Comparison of ENCODE assay signal across 9 cellular contexts in the genomic region with DNA sequence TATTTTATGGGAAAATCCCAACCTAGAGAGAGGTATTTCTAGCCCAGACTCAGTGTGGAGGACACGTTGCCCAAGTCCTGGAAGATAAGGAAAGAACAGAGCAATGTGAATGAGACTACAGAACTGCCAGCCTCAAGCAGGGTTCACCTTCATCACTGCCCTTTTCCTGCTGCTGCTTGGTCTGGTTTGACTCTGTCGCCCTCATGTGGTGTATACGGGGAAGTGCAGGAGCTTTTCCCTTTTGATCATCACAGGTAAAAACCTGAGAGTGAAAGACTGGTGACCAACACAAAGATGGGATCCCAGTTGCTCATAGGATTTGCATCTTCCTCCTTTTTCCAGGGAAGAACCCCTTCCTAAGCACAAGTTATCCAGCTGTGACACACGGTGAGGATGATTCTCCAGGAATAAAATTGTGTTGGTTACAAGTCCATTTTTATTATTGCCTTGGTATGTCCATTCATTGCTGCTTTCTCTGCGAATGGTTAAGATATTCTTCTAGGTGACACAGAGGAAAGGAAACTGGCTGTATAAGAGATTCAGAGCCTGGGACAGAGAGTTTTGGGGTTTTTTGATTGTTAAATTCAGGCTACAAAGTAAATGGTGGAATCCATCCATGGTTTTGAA.
DNase-seq lines count a peak whose midpoint lies in the region; ATAC-seq, FAIRE-seq and TF ChIP-seq lines count a peak whose summit lies in the region.
"Had no signal": no experiment of that assay in that cellular context is flagged by ENCODE, and none has a peak within 500 bp of the region (broad histone marks: within the 10 kb centered on the region; RNA-seq: fewer than 3 reads in every experiment).

No MANE protein-coding gene starts in this region.

- H3K4me3 ChIP-seq in GM12878 (no peak overlapping the region), iPS DF 6.9 (ENCODE audit: low read length) (no peak overlapping the region), spleen (no peak overlapping the region)

- TF ChIP-seq RAD21 in GM12878 (IDR thresholded peaks at IDR 0.05; ENCODE audit: insufficient read depth, low read depth, low read length) = peak; percentile 99

- no peak overlapping the region for H3K4me2 ChIP-seq in GM12878 (ENCODE audit: control insufficient read depth, insufficient read depth)

- POLR2A ChIA-PET in GM12878 (lab: Charles Lee) = no interaction called here

- DNase-seq in NCI-H1417 (lab: John Stamatoyannopoulos, UW) (peak; percentile 42 to 78 (median 50)), NCI-H1417 treated with DMSO at 0.1 percent for 48 hours (lab: John Stamatoyannopoulos, UW) (no peak), NCI-H1694 treated with DMSO at 0.1 percent for 48 hours (lab: John Stamatoyannopoulos, UW) (peak; percentile 73), T-helper 2 cell (peak in 4 of 5 experiments; percentile 25 to 77 (median 42)), GM12878 (ENCODE audit: low read depth, low spot score) (no peak), iPS DF 6.9 (ENCODE audit: low read depth, low spot score) (peak; percentile 27), spleen (no peak)

- TF ChIP-seq CTCF in GM12878 (IDR thresholded peaks at IDR 0.05 in 2 of 3, conservative IDR thresholded peaks at IDR 0.05 in 1 of 3; ENCODE audit: control insufficient read depth in 2 of 3, extremely low read depth in 1 of 3, insufficient read depth in 1 of 3, low read depth in 3 of 3, low read length in 3 of 3) (peak; percentile 97 to 99 (median 98)), spleen (IDR thresholded peaks at IDR 0.05 in 8 of 11, conservative IDR thresholded peaks at IDR 0.05 in 3 of 11) (peak; percentile 88 to 96 (median 95))

- FAIRE-seq in GM12878 (lab: Jason Lieb, UNC) = peak; percentile 78
- FAIRE-seq: A204.1 had no signal

- peak overlapping the region; percentile 36; the same call in 1 of the 2 replicates for H2AFZ ChIP-seq in GM12878 (ENCODE audit: control insufficient read depth, low read depth, low read length)

- CTCF ChIA-PET in GM12878 (lab: Yijun Ruan, JAX) = interaction anchor here (0.6 to 7.7 kb wide), 30 partner anchors 10 to 288 kb away, joined by 3 to 93 read pairs (median 6); no protein-coding TSS in a partner anchor

- no peaks in the 10 kb centered on the region for H3K27me3 ChIP-seq in GM12878 (replicated peaks in 1 of 2; ENCODE audit: control insufficient read depth in 2 of 2, insufficient read depth in 2 of 2, low read length in 1 of 2)
- H3K27me3 ChIP-seq in iPS DF 6.9 (ENCODE audit: control insufficient read depth, insufficient read depth, low read length) = no peaks in the 10 kb centered on the region; the same call in 1 of the 2 replicates
- H3K27me3 ChIP-seq in spleen (replicated peaks in 1 of 7) = peaks cover 0 to 8% (median 0%) of the 10 kb centered on the region in 7 donors

- H3K4me1 ChIP-seq in GM12878 (ENCODE audit: control insufficient read depth, insufficient read depth, low read length) (peaks cover 28% of the 10 kb centered on the region), iPS DF 6.9 (ENCODE audit: control insufficient read depth, insufficient read depth, low read length) (no peaks in the 10 kb centered on the region), spleen (peaks cover 3 to 63% (median 40%) of the 10 kb centered on the region in 6 donors)

- H4K20me1 ChIP-seq in GM12878 (ENCODE audit: control insufficient read depth, insufficient read depth) = no peaks in the 10 kb centered on the region

- RAD21 ChIA-PET in GM12878 (lab: Charles Lee; ENCODE audit: unreplicated experiment) = interaction anchor here (0.6 to 6.6 kb wide), 12 partner anchors 13 to 259 kb away, joined by 3 to 79 read pairs (median 5); no protein-coding TSS in a partner anchor

- TF ChIP-seq EP300 in GM12878 (IDR thresholded peaks at IDR 0.05; ENCODE audit: borderline replicate concordance in 1 of 2, control insufficient read depth in 1 of 2, low read depth in 2 of 2, low read length in 2 of 2) = no peak

- H3K36me3 ChIP-seq in GM12878 (ENCODE audit: control insufficient read depth in 2 of 2, insufficient read depth in 2 of 2, low read length in 1 of 2) (no peaks in the 10 kb centered on the region), iPS DF 6.9 (ENCODE audit: control insufficient read depth, insufficient read depth, low read length) (no peaks in the 10 kb centered on the region), spleen (no peaks in the 10 kb centered on the region)

- H3K9me3 ChIP-seq in GM12878 (replicated peaks; ENCODE audit: control insufficient read depth, insufficient read depth, low read length) (peaks cover 4% of the 10 kb centered on the region; the same call in 1 of the 3 replicates), iPS DF 6.9 (ENCODE audit: control insufficient read depth, insufficient read depth, low read length) (no peaks in the 10 kb centered on the region), spleen (peaks cover 0 to 5% (median 3%) of the 10 kb centered on the region in 8 donors)

- TF ChIP-seq POLR2A in GM12878 (IDR thresholded peaks at IDR 0.05; ENCODE audit: low read depth, low read length) = no peak
- no peak for TF ChIP-seq POLR2A in spleen (IDR thresholded peaks at IDR 0.05)

- 0% methylated on average over 5 of the region's 5 CpGs for WGBS in GM12878 (ENCODE audit: insufficient coverage, insufficient replicate concordance, low lambda C conversion rate, missing lambda C conversion rate)
- no CpG with 5 or more reads among the region's 5 CpGs for WGBS in iPS DF 6.9 (ENCODE audit: insufficient coverage, insufficient read length)
- 5 to 17% (median 11%) methylated on average over 5 of the region's 5 CpGs for WGBS in spleen, 5 donors

- H3K27ac ChIP-seq in GM12878 (ENCODE audit: control insufficient read depth, insufficient read depth) = no peak overlapping the region
- no peak overlapping the region for H3K27ac ChIP-seq in iPS DF 6.9 (ENCODE audit: low read length)
- H3K27ac ChIP-seq in spleen = peak overlapping the region in 2 of 8 donors; percentile 4 to 53

- peak; percentile 66 for ATAC-seq in GM12878
- ATAC-seq in HG03457 (IDR thresholded peaks at IDR 0.05; ENCODE audit: unreplicated experiment) = no peak

- in situ Hi-C loops in GM12878 (cut with MboI) = loop anchor here (5.0 kb wide), 2 partner anchors 166 to 209 kb away; no protein-coding TSS in a partner anchor

- H3K9ac ChIP-seq in GM12878 (ENCODE audit: control insufficient read depth, insufficient read depth, low read length) = no peak overlapping the region

- H3K79me2 ChIP-seq in GM12878 (ENCODE audit: control insufficient read depth, insufficient read depth, low read length) = no peaks in the 10 kb centered on the region

- SMC1A ChIA-PET in GM12878 (lab: Charles Lee; ENCODE audit: uncharacterized antibody, unreplicated experiment) = interaction anchor here (0.6 to 7.8 kb wide), 23 partner anchors 11 to 440 kb away, joined by 3 to 89 read pairs (median 5); a partner anchor contains a TSS

- intact Hi-C loops in GM12878 (cut with micrococcal nuclease; ENCODE audit: unreplicated experiment) (loop anchor here (1.0 to 10.0 kb wide), 7 partner anchors 47 to 551 kb away; no protein-coding TSS in a partner anchor), spleen (cut with DNase I; ENCODE audit: low total_unique reads) (loop anchor here (10.0 kb wide), 1 partner anchor 211 kb away; no protein-coding TSS in a partner anchor)

- no TSS peak for BruUV-seq in GM12878 (replicated peaks; lab: Mats Ljungman, UMichigan)

TF ChIP-seq in GM12878, 131 proteins besides CTCF, POLR2A, EP300 and RAD21 (continues in another document):
- TF ChIP-seq SMC3 (IDR thresholded peaks at IDR 0.05; ENCODE audit: borderline replicate concordance, low read length) (peak; percentile 98), FOXM1 (IDR thresholded peaks at IDR 0.05; ENCODE audit: low read depth, low read length) (0 out of 2 replicates have a peak, but pooled peaks have one; percentile 25), IRF4 (IDR thresholded peaks at IDR 0.05; ENCODE audit: low read depth, low read length) (0 out of 2 replicates have a peak, but pooled peaks have one; percentile 33), SPI1 (IDR thresholded peaks at IDR 0.05; ENCODE audit: borderline replicate concordance, insufficient read depth, low read depth, low read length) (peak; percentile 26; the same call in 1 of the 2 replicates)
- TF ChIP-seq, protein P1, sequence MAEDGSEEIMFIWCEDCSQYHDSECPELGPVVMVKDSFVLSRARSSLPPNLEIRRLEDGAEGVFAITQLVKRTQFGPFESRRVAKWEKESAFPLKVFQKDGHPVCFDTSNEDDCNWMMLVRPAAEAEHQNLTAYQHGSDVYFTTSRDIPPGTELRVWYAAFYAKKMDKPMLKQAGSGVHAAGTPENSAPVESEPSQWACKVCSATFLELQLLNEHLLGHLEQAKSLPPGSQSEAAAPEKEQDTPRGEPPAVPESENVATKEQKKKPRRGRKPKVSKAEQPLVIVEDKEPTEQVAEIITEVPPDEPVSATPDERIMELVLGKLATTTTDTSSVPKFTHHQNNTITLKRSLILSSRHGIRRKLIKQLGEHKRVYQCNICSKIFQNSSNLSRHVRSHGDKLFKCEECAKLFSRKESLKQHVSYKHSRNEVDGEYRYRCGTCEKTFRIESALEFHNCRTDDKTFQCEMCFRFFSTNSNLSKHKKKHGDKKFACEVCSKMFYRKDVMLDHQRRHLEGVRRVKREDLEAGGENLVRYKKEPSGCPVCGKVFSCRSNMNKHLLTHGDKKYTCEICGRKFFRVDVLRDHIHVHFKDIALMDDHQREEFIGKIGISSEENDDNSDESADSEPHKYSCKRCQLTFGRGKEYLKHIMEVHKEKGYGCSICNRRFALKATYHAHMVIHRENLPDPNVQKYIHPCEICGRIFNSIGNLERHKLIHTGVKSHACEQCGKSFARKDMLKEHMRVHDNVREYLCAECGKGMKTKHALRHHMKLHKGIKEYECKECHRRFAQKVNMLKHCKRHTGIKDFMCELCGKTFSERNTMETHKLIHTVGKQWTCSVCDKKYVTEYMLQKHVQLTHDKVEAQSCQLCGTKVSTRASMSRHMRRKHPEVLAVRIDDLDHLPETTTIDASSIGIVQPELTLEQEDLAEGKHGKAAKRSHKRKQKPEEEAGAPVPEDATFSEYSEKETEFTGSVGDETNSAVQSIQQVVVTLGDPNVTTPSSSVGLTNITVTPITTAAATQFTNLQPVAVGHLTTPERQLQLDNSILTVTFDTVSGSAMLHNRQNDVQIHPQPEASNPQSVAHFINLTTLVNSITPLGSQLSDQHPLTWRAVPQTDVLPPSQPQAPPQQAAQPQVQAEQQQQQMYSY (CRISPR knock-in tag; IDR thresholded peaks at IDR 0.05) = no peak
- TF ChIP-seq, protein P2, sequence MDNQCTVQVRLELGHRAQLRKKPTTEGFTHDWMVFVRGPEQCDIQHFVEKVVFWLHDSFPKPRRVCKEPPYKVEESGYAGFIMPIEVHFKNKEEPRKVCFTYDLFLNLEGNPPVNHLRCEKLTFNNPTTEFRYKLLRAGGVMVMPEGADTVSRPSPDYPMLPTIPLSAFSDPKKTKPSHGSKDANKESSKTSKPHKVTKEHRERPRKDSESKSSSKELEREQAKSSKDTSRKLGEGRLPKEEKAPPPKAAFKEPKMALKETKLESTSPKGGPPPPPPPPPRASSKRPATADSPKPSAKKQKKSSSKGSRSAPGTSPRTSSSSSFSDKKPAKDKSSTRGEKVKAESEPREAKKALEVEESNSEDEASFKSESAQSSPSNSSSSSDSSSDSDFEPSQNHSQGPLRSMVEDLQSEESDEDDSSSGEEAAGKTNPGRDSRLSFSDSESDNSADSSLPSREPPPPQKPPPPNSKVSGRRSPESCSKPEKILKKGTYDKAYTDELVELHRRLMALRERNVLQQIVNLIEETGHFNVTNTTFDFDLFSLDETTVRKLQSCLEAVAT (IDR thresholded peaks at IDR 0.05) = no peak

Comparison
In these comparisons a context has a peak if more than half of its experiments do, and no peak if none do; other contexts are left out.
1. DNase-seq: peak in NCI-H1417 (3 of 3), NCI-H1694 treated with DMSO at 0.1 percent for 48 hours (single experiment), T-helper 2 cell (4 of 5) and iPS DF 6.9 (single experiment); none in NCI-H1417 treated with DMSO at 0.1 percent for 48 hours (single experiment), GM12878 (single experiment) and spleen (single experiment).